1 cellular context compared by ENCODE assay signal in the genomic region with DNA sequence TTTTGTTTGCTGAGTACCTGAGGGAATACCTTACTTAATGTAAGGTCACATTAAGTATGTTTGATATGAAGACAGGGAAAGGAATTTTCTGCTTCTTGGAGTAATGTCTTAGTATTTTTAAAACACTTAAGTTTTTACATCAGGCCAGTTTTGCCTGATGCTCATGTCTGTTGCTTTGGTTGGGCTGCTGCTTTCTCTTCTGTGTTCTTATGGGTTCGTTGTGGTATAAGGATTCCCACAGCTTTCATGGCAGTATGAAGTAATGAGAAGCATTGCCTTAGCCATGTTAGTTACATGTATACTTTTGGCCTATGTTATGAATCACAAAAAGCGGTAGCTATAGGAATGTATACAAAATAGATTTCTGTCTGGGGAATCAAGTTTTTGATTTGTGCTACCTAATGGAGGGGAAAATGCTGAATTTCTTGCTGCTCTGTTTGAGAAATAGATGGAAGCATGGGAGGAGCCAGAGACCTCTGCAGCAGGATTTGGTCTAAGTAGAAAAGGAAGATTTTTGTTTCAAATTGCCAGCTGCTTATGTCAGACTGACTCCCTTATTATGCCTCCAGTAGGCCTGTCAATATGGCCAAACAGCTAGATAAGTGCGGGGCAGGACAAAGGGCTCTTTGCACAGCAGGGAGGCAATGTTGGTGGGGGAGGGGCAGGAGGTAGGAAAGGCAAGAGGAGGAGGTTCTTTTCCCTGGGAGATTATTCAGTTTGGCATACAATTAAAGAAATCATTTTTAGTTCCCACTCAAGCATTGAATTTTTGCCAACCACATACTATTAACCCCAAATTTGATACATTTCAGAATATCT.
TF ChIP-seq lines count a peak whose summit lies in the region.

No MANE protein-coding gene starts in this region.

TF ChIP-seq in K562, 482 proteins besides CTCF, POLR2A, EP300 and RAD21 (continued from another document and continues in another):
- TF ChIP-seq, protein P1, sequence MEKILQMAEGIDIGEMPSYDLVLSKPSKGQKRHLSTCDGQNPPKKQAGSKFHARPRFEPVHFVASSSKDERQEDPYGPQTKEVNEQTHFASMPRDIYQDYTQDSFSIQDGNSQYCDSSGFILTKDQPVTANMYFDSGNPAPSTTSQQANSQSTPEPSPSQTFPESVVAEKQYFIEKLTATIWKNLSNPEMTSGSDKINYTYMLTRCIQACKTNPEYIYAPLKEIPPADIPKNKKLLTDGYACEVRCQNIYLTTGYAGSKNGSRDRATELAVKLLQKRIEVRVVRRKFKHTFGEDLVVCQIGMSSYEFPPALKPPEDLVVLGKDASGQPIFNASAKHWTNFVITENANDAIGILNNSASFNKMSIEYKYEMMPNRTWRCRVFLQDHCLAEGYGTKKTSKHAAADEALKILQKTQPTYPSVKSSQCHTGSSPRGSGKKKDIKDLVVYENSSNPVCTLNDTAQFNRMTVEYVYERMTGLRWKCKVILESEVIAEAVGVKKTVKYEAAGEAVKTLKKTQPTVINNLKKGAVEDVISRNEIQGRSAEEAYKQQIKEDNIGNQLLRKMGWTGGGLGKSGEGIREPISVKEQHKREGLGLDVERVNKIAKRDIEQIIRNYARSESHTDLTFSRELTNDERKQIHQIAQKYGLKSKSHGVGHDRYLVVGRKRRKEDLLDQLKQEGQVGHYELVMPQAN (IDR thresholded peaks at IDR 0.05; ENCODE audit: borderline replicate concordance), result peak; percentile 63; the same call in 1 of the 2 replicates
- TF ChIP-seq LCOR (CRISPR knock-in tag; IDR thresholded peaks at IDR 0.05) (0 out of 2 replicates have a peak, but pooled peaks have one; percentile 34), LARP7 (IDR thresholded peaks at IDR 0.05) (peak; percentile 67; the same call in 1 of the 2 replicates), PHF21A (IDR thresholded peaks at IDR 0.05; ENCODE audit: borderline replicate concordance, low read depth) (0 out of 2 replicates have a peak, but pooled peaks have one; percentile 50), CTBP1 (IDR thresholded peaks at IDR 0.05; ENCODE audit: borderline replicate concordance) (peak; percentile 44; the same call in 1 of the 2 replicates), CBX2 (IDR thresholded peaks at IDR 0.05; ENCODE audit: insufficient read depth, low read length, poor library complexity, severe bottlenecking) (no peak), GABPB1 (CRISPR knock-in tag; IDR thresholded peaks at IDR 0.05) (0 out of 2 replicates have a peak, but pooled peaks have one; percentile 23), EP400 (IDR thresholded peaks at IDR 0.05) (peak; percentile 39; the same call in 1 of the 2 replicates), BCOR (IDR thresholded peaks at IDR 0.05) (0 out of 2 replicates have a peak, but pooled peaks have one; percentile 17), ZNF696 (CRISPR knock-in tag; conservative IDR thresholded peaks at IDR 0.05) (no peak), ZNF3 (CRISPR knock-in tag; IDR thresholded peaks at IDR 0.05) (no peak), HDGF (IDR thresholded peaks at IDR 0.05) (no peak; the same call in 1 of the 2 replicates), SMAD1 (IDR thresholded peaks at IDR 0.05; ENCODE audit: low read depth, low read length, partially characterized antibody) (peak; percentile 61), TAL1 (IDR thresholded peaks at IDR 0.05) (peak; percentile 29; the same call in 1 of the 2 replicates), HDAC1 (IDR thresholded peaks at IDR 0.05) (peak in 1 of 2 experiments; percentile 83; a peak in 2 of 4 replicates), ZNF140 (CRISPR knock-in tag; IDR thresholded peaks at IDR 0.05) (no peak), SIN3A (IDR thresholded peaks at IDR 0.05; ENCODE audit: borderline replicate concordance in 2 of 2, control insufficient read depth in 1 of 2, low read depth in 2 of 2, low read length in 2 of 2) (peak in 1 of 2 experiments; percentile 79; a peak in 1 of 4 replicates), TBL1XR1 (IDR thresholded peaks at IDR 0.05; ENCODE audit: low read length in 2 of 2) (peak in 1 of 2 experiments; percentile 81; a peak in 2 of 4 replicates), TRIM24 (IDR thresholded peaks at IDR 0.05) (peak; percentile 65 to 66; a peak in 3 of 4 replicates), KDM1A (IDR thresholded peaks at IDR 0.05) (peak; percentile 21 to 30; a peak in 1 of 4 replicates), CC2D1A (IDR thresholded peaks at IDR 0.05) (peak; percentile 30; the same call in 1 of the 2 replicates), NCOR1 (IDR thresholded peaks at IDR 0.05) (peak; percentile 66), ZNF408 (CRISPR knock-in tag; IDR thresholded peaks at IDR 0.05; ENCODE audit: low read depth) (no peak), HDAC8 (tag; IDR thresholded peaks at IDR 0.05) (no peak), ZNF165 (CRISPR knock-in tag; IDR thresholded peaks at IDR 0.05; ENCODE audit: borderline replicate concordance) (no peak), XRCC5 (IDR thresholded peaks at IDR 0.05; ENCODE audit: low read depth, low read length) (peak; percentile 88; the same call in 1 of the 2 replicates), ZNF232 (CRISPR knock-in tag; IDR thresholded peaks at IDR 0.05) (no peak), TARDBP (IDR thresholded peaks at IDR 0.05) (no peak), SOX6 (IDR thresholded peaks at IDR 0.05) (peak; percentile 90), TGIF2 (CRISPR knock-in tag; IDR thresholded peaks at IDR 0.05) (no peak), U2AF1 (optimal IDR thresholded peaks at IDR 0.05; ENCODE audit: low read depth, low read length) (no peak), SNIP1 (IDR thresholded peaks at IDR 0.05; ENCODE audit: low read depth) (no peak), CCNT2 (IDR thresholded peaks at IDR 0.05; ENCODE audit: borderline replicate concordance, extremely low read depth, insufficient read length, low read depth, low read length) (peak; percentile 63), SUPT5H (IDR thresholded peaks at IDR 0.05) (no peak), ZNF184 (CRISPR knock-in tag; IDR thresholded peaks at IDR 0.05) (no peak), STAT5A (IDR thresholded peaks at IDR 0.05; ENCODE audit: borderline replicate concordance, low read length) (0 out of 2 replicates have a peak, but pooled peaks have one; percentile 10), CREM (IDR thresholded peaks at IDR 0.05; ENCODE audit: low read depth) (peak; percentile 50)
- TF ChIP-seq, protein P2, sequence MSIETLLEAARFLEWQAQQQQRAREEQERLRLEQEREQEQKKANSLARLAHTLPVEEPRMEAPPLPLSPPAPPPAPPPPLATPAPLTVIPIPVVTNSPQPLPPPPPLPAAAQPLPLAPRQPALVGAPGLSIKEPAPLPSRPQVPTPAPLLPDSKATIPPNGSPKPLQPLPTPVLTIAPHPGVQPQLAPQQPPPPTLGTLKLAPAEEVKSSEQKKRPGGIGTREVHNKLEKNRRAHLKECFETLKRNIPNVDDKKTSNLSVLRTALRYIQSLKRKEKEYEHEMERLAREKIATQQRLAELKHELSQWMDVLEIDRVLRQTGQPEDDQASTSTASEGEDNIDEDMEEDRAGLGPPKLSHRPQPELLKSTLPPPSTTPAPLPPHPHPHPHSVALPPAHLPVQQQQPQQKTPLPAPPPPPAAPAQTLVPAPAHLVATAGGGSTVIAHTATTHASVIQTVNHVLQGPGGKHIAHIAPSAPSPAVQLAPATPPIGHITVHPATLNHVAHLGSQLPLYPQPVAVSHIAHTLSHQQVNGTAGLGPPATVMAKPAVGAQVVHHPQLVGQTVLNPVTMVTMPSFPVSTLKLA (conservative IDR thresholded peaks at IDR 0.05), result peak in 1 of 2 experiments; percentile 69; a peak in 2 of 4 replicates
- TF ChIP-seq, protein P3, sequence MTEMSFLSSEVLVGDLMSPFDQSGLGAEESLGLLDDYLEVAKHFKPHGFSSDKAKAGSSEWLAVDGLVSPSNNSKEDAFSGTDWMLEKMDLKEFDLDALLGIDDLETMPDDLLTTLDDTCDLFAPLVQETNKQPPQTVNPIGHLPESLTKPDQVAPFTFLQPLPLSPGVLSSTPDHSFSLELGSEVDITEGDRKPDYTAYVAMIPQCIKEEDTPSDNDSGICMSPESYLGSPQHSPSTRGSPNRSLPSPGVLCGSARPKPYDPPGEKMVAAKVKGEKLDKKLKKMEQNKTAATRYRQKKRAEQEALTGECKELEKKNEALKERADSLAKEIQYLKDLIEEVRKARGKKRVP (CRISPR knock-in tag; IDR thresholded peaks at IDR 0.05), result no peak
- TF ChIP-seq, protein P4, sequence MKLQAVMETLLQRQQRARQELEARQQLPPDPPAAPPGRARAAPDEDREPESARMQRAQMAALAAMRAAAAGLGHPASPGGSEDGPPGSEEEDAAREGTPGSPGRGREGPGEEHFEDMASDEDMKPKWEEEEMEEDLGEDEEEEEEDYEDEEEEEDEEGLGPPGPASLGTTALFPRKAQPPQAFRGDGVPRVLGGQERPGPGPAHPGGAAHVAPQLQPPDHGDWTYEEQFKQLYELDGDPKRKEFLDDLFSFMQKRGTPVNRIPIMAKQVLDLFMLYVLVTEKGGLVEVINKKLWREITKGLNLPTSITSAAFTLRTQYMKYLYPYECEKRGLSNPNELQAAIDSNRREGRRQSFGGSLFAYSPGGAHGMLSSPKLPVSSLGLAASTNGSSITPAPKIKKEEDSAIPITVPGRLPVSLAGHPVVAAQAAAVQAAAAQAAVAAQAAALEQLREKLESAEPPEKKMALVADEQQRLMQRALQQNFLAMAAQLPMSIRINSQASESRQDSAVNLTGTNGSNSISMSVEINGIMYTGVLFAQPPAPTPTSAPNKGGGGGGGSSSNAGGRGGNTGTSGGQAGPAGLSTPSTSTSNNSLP (IDR thresholded peaks at IDR 0.05; ENCODE audit: borderline replicate concordance, low read depth, low read length), result peak; percentile 89; the same call in 1 of the 2 replicates
- TF ChIP-seq, protein P5, sequence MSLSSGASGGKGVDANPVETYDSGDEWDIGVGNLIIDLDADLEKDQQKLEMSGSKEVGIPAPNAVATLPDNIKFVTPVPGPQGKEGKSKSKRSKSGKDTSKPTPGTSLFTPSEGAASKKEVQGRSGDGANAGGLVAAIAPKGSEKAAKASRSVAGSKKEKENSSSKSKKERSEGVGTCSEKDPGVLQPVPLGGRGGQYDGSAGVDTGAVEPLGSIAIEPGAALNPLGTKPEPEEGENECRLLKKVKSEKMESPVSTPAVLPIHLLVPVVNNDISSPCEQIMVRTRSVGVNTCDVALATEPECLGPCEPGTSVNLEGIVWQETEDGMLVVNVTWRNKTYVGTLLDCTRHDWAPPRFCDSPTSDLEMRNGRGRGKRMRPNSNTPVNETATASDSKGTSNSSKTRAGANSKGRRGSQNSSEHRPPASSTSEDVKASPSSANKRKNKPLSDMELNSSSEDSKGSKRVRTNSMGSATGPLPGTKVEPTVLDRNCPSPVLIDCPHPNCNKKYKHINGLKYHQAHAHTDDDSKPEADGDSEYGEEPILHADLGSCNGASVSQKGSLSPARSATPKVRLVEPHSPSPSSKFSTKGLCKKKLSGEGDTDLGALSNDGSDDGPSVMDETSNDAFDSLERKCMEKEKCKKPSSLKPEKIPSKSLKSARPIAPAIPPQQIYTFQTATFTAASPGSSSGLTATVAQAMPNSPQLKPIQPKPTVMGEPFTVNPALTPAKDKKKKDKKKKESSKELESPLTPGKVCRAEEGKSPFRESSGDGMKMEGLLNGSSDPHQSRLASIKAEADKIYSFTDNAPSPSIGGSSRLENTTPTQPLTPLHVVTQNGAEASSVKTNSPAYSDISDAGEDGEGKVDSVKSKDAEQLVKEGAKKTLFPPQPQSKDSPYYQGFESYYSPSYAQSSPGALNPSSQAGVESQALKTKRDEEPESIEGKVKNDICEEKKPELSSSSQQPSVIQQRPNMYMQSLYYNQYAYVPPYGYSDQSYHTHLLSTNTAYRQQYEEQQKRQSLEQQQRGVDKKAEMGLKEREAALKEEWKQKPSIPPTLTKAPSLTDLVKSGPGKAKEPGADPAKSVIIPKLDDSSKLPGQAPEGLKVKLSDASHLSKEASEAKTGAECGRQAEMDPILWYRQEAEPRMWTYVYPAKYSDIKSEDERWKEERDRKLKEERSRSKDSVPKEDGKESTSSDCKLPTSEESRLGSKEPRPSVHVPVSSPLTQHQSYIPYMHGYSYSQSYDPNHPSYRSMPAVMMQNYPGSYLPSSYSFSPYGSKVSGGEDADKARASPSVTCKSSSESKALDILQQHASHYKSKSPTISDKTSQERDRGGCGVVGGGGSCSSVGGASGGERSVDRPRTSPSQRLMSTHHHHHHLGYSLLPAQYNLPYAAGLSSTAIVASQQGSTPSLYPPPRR (CRISPR knock-in tag; IDR thresholded peaks at IDR 0.05; ENCODE audit: borderline replicate concordance), result no peak
- TF ChIP-seq, protein P6, sequence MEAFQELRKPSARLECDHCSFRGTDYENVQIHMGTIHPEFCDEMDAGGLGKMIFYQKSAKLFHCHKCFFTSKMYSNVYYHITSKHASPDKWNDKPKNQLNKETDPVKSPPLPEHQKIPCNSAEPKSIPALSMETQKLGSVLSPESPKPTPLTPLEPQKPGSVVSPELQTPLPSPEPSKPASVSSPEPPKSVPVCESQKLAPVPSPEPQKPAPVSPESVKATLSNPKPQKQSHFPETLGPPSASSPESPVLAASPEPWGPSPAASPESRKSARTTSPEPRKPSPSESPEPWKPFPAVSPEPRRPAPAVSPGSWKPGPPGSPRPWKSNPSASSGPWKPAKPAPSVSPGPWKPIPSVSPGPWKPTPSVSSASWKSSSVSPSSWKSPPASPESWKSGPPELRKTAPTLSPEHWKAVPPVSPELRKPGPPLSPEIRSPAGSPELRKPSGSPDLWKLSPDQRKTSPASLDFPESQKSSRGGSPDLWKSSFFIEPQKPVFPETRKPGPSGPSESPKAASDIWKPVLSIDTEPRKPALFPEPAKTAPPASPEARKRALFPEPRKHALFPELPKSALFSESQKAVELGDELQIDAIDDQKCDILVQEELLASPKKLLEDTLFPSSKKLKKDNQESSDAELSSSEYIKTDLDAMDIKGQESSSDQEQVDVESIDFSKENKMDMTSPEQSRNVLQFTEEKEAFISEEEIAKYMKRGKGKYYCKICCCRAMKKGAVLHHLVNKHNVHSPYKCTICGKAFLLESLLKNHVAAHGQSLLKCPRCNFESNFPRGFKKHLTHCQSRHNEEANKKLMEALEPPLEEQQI (IDR thresholded peaks at IDR 0.05), result peak; percentile 69
- TF ChIP-seq, protein P7, sequence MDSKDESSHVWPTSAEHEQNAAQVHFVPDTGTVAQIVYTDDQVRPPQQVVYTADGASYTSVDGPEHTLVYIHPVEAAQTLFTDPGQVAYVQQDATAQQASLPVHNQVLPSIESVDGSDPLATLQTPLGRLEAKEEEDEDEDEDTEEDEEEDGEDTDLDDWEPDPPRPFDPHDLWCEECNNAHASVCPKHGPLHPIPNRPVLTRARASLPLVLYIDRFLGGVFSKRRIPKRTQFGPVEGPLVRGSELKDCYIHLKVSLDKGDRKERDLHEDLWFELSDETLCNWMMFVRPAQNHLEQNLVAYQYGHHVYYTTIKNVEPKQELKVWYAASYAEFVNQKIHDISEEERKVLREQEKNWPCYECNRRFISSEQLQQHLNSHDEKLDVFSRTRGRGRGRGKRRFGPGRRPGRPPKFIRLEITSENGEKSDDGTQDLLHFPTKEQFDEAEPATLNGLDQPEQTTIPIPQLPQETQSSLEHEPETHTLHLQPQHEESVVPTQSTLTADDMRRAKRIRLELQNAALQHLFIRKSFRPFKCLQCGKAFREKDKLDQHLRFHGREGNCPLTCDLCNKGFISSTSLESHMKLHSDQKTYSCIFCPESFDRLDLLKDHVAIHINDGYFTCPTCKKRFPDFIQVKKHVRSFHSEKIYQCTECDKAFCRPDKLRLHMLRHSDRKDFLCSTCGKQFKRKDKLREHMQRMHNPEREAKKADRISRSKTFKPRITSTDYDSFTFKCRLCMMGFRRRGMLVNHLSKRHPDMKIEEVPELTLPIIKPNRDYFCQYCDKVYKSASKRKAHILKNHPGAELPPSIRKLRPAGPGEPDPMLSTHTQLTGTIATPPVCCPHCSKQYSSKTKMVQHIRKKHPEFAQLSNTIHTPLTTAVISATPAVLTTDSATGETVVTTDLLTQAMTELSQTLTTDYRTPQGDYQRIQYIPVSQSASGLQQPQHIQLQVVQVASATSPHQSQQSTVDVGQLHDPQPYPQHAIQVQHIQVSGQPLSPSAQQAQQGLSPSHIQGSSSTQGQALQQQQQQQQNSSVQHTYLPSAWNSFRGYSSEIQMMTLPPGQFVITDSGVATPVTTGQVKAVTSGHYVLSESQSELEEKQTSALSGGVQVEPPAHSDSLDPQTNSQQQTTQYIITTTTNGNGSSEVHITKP (IDR thresholded peaks at IDR 0.05; ENCODE audit: partially characterized antibody), result peak; percentile 34
